In genomic region chr22:40347300-40347699, GRCh38 we compare ENCODE assay signal across 8 cellular contexts. TPM values are rescaled to one million over a fixed set of nuclear protein-coding genes. Genes with fewer than 3 reads are reported as not detected.
DNase-seq lines count a peak whose midpoint lies in the region; ATAC-seq, FAIRE-seq and TF ChIP-seq lines count a peak whose summit lies in the region.

No MANE protein-coding gene starts in this region.

- no peak for FAIRE-seq in RCC 7860 (lab: Jason Lieb, UNC)

- DNase-seq in fibroblast of pulmonary artery (ENCODE audit: low read depth): no peak
- DNase-seq in sciatic nerve (ENCODE audit: low spot score): peak; percentile 18
- DNase-seq in RCC 7860 (ENCODE audit: low spot score): no peak
- DNase-seq in activated CD8-positive, alpha-beta memory T cell treated with anti-CD3 and anti-CD28 coated beads, Interleukin-2, amount 50 U/mL, for 4 hours: no peak

- H3K79me2 ChIP-seq in SU-DHL-6 (ENCODE audit: insufficient read depth, low read length): peaks cover 43% of the 10 kb centered on the region

- ATAC-seq in sciatic nerve (no peak), GM21528 (IDR thresholded peaks at IDR 0.05; ENCODE audit: low FRiP score, unreplicated experiment) (no peak), HG03342 (IDR thresholded peaks at IDR 0.05; ENCODE audit: unreplicated experiment) (no peak)

- H3F3A ChIP-seq in SU-DHL-6 (ENCODE audit: insufficient read depth): peaks cover 25% of the 10 kb centered on the region

- H3K4me3 ChIP-seq in GM08714 (ENCODE audit: low read length) (peak overlapping the region; percentile 97), SU-DHL-6 (ENCODE audit: insufficient read depth, low read length, poor library complexity, severe bottlenecking) (peak overlapping the region; percentile 89), fibroblast of pulmonary artery (replicated peaks; ENCODE audit: low read depth, low read length) (peak overlapping the region; percentile 80)

- no peaks in the 10 kb centered on the region for H3K27me3 ChIP-seq in SU-DHL-6 (ENCODE audit: low read length)

- H3K27ac ChIP-seq in SU-DHL-6 (ENCODE audit: low read depth, low read length): peak overlapping the region; percentile 93

- intact Hi-C loops in sciatic nerve (cut with DNase I): loop anchor here (10.0 kb wide), 1 partner anchor 802 kb away; no protein-coding TSS in a partner anchor

- H3K36me3 ChIP-seq in SU-DHL-6 (ENCODE audit: low read length): peaks cover 15% of the 10 kb centered on the region; the same call in 1 of the 2 replicates

- H3K9me2 ChIP-seq in SU-DHL-6 (replicated peaks; ENCODE audit: insufficient read depth, low read length): no peaks in the 10 kb centered on the region

- TF ChIP-seq CTCF in SU-DHL-6 (IDR thresholded peaks at IDR 0.05; ENCODE audit: insufficient read depth, low read length, poor library complexity, severe bottlenecking) (no peak), fibroblast of pulmonary artery (IDR thresholded peaks at IDR 0.05; ENCODE audit: low read length, missing control alignments) (no peak)

- H3K9ac ChIP-seq in SU-DHL-6 (ENCODE audit: low read length): peak overlapping the region; percentile 71

- H4K20me1 ChIP-seq in SU-DHL-6 (ENCODE audit: low read depth, low read length): no peaks in the 10 kb centered on the region

- no peak overlapping the region for H2AFZ ChIP-seq in SU-DHL-6 (ENCODE audit: low read depth, low read length, severe bottlenecking)

- H3K4me2 ChIP-seq in SU-DHL-6 (ENCODE audit: low read depth, low read length, poor library complexity, severe bottlenecking): peak overlapping the region; percentile 79

- H3K9me3 ChIP-seq in SU-DHL-6 (ENCODE audit: insufficient read depth, low read length): no peaks in the 10 kb centered on the region

RNA-seq across cellular contexts. Expression of gene ADSL, which starts 1.0 kb away (rescaled TPM):
- 32.8 TPM for total RNA-seq in sciatic nerve

RNA-seq across cellular contexts. Expression of gene SGSM3, which starts 23.1 kb away (rescaled TPM):
- 55.9 TPM for total RNA-seq in sciatic nerve
